Comparison of ENCODE assay signal across 15 cellular contexts in genomic region chr6:69179681-69180080, GRCh38.
DNase-seq lines count a peak whose midpoint lies in the region; ATAC-seq and TF ChIP-seq lines count a peak whose summit lies in the region.
"Had no signal": no experiment of that assay in that cellular context is flagged by ENCODE, and none has a peak within 500 bp of the region (broad histone marks: within the 10 kb centered on the region; RNA-seq: fewer than 3 reads in every experiment).

No MANE protein-coding gene starts in this region.

- intact Hi-C loops in CD4-positive, alpha-beta T cell (cut with DNase I, micrococcal nuclease), result no loop called here

- POLR2A ChIA-PET in CD4-positive, alpha-beta T cell (lab: Charles Lee), result no interaction called here

- H3K4me1 Mint-ChIP-seq in GM23338, result no peaks in the 10 kb centered on the region
- no peaks in the 10 kb centered on the region for H3K4me1 Mint-ChIP-seq in CD4-positive, alpha-beta T cell (ENCODE audit: low read depth)
- H3K4me1 Mint-ChIP-seq: activated naive CD4-positive, alpha-beta T cell treated with anti-CD3 and anti-CD28 coated beads, Interleukin-2, amount 10 ng/mL, durations not matched to agents 7 days and 5 days had no signal

- H3K27me3 Mint-ChIP-seq in GM23338 (ENCODE audit: insufficient read depth, low read depth, poor library complexity), result peaks cover 5% of the 10 kb centered on the region
- no peaks in the 10 kb centered on the region for H3K27me3 Mint-ChIP-seq in CD4-positive, alpha-beta T cell
- H3K27me3 Mint-ChIP-seq: activated naive CD4-positive, alpha-beta T cell treated with anti-CD3 and anti-CD28 coated beads, Interleukin-2, amount 10 ng/mL, durations not matched to agents 7 days and 5 days had no signal

- H3K9me2 ChIP-seq in GM23338 (ENCODE audit: insufficient read depth), result peaks cover 3% of the 10 kb centered on the region; the same call in 1 of the 2 replicates

- H3K36me3 ChIP-seq in GM23338 (ENCODE audit: insufficient read depth) (no peaks in the 10 kb centered on the region), OCI-LY3 (replicated peaks; ENCODE audit: low read depth, low read length) (no peaks in the 10 kb centered on the region)
- H3K36me3 ChIP-seq: SJCRH30 had no signal

- no peaks in the 10 kb centered on the region for H3K36me3 Mint-ChIP-seq in GM23338 (ENCODE audit: low read depth)
- H3K36me3 Mint-ChIP-seq in CD4-positive, alpha-beta T cell (ENCODE audit: low read depth), result no peaks in the 10 kb centered on the region
- H3K36me3 Mint-ChIP-seq: activated naive CD4-positive, alpha-beta T cell treated with anti-CD3 and anti-CD28 coated beads, Interleukin-2, amount 10 ng/mL, durations not matched to agents 7 days and 5 days had no signal

- H3K27me3 ChIP-seq in GM23338 (ENCODE audit: insufficient read depth), result no peaks in the 10 kb centered on the region
- H3K27me3 ChIP-seq in OCI-LY3 (ENCODE audit: low read depth, low read length), result no peaks in the 10 kb centered on the region
- H3K27me3 ChIP-seq in CD4-positive, alpha-beta T cell (ENCODE audit: control insufficient read depth, insufficient read depth, low read length), result no peaks in the 10 kb centered on the region
- H3K27me3 ChIP-seq: SJCRH30 had no signal

- H3F3A ChIP-seq in GM23338 (replicated peaks; ENCODE audit: low read depth), result no peaks in the 10 kb centered on the region

- H2AFZ ChIP-seq in GM23338 (no peak overlapping the region; the same call in 1 of the 2 replicates), OCI-LY3 (ENCODE audit: low read depth, low read length) (no peak overlapping the region)
- H2AFZ ChIP-seq: parathyroid adenoma had no signal

- no peak overlapping the region for H3K4me3 Mint-ChIP-seq in GM23338
- no peak overlapping the region for H3K4me3 Mint-ChIP-seq in CD4-positive, alpha-beta T cell
- H3K4me3 Mint-ChIP-seq: activated naive CD4-positive, alpha-beta T cell treated with anti-CD3 and anti-CD28 coated beads, Interleukin-2, amount 10 ng/mL, durations not matched to agents 7 days and 5 days had no signal

- H3K27ac ChIP-seq in GM23338 (ENCODE audit: low read depth) (no peak overlapping the region), OCI-LY3 (ENCODE audit: low read length) (no peak overlapping the region)
- no peak overlapping the region for H3K27ac ChIP-seq in CD4-positive, alpha-beta T cell (ENCODE audit: low read depth, low read length)
- H3K27ac ChIP-seq: parathyroid adenoma, SJCRH30 had no signal

- CTCF ChIA-PET in CD4-positive, alpha-beta T cell (lab: Charles Lee), result no interaction called here

- no peaks in the 10 kb centered on the region for H4K20me1 ChIP-seq in GM23338 (replicated peaks; ENCODE audit: insufficient read depth)
- no peaks in the 10 kb centered on the region for H4K20me1 ChIP-seq in OCI-LY3 (ENCODE audit: insufficient read depth, low read length)

- peak; percentile 82 for DNase-seq in ELR (ENCODE audit: low read depth)
- peak; percentile 11 for DNase-seq in GM23338 (ENCODE audit: low spot score)
- DNase-seq in iris pigment epithelial cell (ENCODE audit: low read depth), result peak; percentile 16
- no peak for DNase-seq in CD4-positive, alpha-beta T cell
- no peak for DNase-seq in cortex of kidney (lab: John Stamatoyannopoulos, UW)
- DNase-seq: activated CD4-positive, alpha-beta T cell treated with anti-CD3 and anti-CD28 coated beads for 4 hours; activated naive CD4-positive, alpha-beta T cell treated with anti-CD3 and anti-CD28 coated beads, Interleukin-2, amount 10 ng/mL, durations not matched to agents 7 days and 5 days; DND-41; glutamatergic neuron; NCI-H1930 had no signal

- no peak overlapping the region for H3K9ac ChIP-seq in OCI-LY3 (ENCODE audit: low read length)
- H3K9ac ChIP-seq: parathyroid adenoma had no signal

- no peaks in the 10 kb centered on the region for H3K9me3 ChIP-seq in OCI-LY3 (ENCODE audit: insufficient read depth, low read length)
- no peaks in the 10 kb centered on the region for H3K9me3 ChIP-seq in CD4-positive, alpha-beta T cell (ENCODE audit: control insufficient read depth, low read length)
- H3K9me3 ChIP-seq: SJCRH30 had no signal

- ATAC-seq in GM23338 (peak; percentile 28; the same call in 1 of the 3 replicates), HG02763 (IDR thresholded peaks at IDR 0.05; ENCODE audit: unreplicated experiment) (no peak)
- ATAC-seq in CD4-positive, alpha-beta T cell (ENCODE audit: poor library complexity), result no peak

- H3K4me2 ChIP-seq in GM23338 (no peak overlapping the region), OCI-LY3 (ENCODE audit: low read length) (no peak overlapping the region)

- peak; percentile 11 to 48; a peak in 2 of 4 replicates for TF ChIP-seq CTCF in GM23338 (conservative IDR thresholded peaks at IDR 0.05; ENCODE audit: low read depth in 2 of 2)
- peak; percentile 32 for TF ChIP-seq CTCF in OCI-LY3 (IDR thresholded peaks at IDR 0.05; ENCODE audit: low read depth, low read length)
- TF ChIP-seq CTCF in CD4-positive, alpha-beta T cell (IDR thresholded peaks at IDR 0.05), result no peak

- H3K4me3 ChIP-seq in GM23338, result no peak overlapping the region
- H3K4me3 ChIP-seq in OCI-LY3 (ENCODE audit: low read length), result no peak overlapping the region
- H3K4me3 ChIP-seq: lung, SJCRH30 had no signal

- no peak overlapping the region for H3K27ac Mint-ChIP-seq in GM23338
- H3K27ac Mint-ChIP-seq in CD4-positive, alpha-beta T cell, result no peak overlapping the region
- H3K27ac Mint-ChIP-seq: activated naive CD4-positive, alpha-beta T cell treated with anti-CD3 and anti-CD28 coated beads, Interleukin-2, amount 10 ng/mL, durations not matched to agents 7 days and 5 days had no signal

- H3K4me1 ChIP-seq in GM23338 (ENCODE audit: insufficient read depth), result no peaks in the 10 kb centered on the region
- no peaks in the 10 kb centered on the region for H3K4me1 ChIP-seq in OCI-LY3 (ENCODE audit: low read length)
- H3K4me1 ChIP-seq: parathyroid adenoma, SJCRH30 had no signal

- no peaks in the 10 kb centered on the region for H3K79me2 ChIP-seq in GM23338 (replicated peaks; ENCODE audit: insufficient read depth)
- H3K79me2 ChIP-seq in OCI-LY3 (ENCODE audit: low read length), result no peaks in the 10 kb centered on the region
- H3K79me2 ChIP-seq: parathyroid adenoma had no signal

- no peaks in the 10 kb centered on the region for H3K9me3 Mint-ChIP-seq in GM23338
- no peaks in the 10 kb centered on the region for H3K9me3 Mint-ChIP-seq in CD4-positive, alpha-beta T cell

TF ChIP-seq in GM23338, 12 proteins besides CTCF, POLR2A, EP300 and RAD21:
- no peak for TF ChIP-seq EZH2phosphoT487 (IDR thresholded peaks at IDR 0.05; ENCODE audit: unreplicated experiment)
- TF ChIP-seq POLR2AphosphoS5 (IDR thresholded peaks at IDR 0.05; ENCODE audit: low read depth), result no peak
- TF ChIP-seq STAT1 (IDR thresholded peaks at IDR 0.05; ENCODE audit: unreplicated experiment), result no peak
- TF ChIP-seq ZNF331 (CRISPR knock-in tag; IDR thresholded peaks at IDR 0.05; ENCODE audit: low read depth), result no peak
- no peak for TF ChIP-seq REST (IDR thresholded peaks at IDR 0.05; ENCODE audit: unreplicated experiment)
- TF ChIP-seq ZNF114 (CRISPR knock-in tag; IDR thresholded peaks at IDR 0.05), result no peak

Comparison
In these comparisons a context has a peak if more than half of its experiments do, and no peak if none do; other contexts are left out.
1. DNase-seq: peak in ELR (single experiment), GM23338 (single experiment) and iris pigment epithelial cell (single experiment); none in CD4-positive, alpha-beta T cell (0 of 10) and cortex of kidney (single experiment).